22 cellular contexts compared by ENCODE assay signal in the genomic region with DNA sequence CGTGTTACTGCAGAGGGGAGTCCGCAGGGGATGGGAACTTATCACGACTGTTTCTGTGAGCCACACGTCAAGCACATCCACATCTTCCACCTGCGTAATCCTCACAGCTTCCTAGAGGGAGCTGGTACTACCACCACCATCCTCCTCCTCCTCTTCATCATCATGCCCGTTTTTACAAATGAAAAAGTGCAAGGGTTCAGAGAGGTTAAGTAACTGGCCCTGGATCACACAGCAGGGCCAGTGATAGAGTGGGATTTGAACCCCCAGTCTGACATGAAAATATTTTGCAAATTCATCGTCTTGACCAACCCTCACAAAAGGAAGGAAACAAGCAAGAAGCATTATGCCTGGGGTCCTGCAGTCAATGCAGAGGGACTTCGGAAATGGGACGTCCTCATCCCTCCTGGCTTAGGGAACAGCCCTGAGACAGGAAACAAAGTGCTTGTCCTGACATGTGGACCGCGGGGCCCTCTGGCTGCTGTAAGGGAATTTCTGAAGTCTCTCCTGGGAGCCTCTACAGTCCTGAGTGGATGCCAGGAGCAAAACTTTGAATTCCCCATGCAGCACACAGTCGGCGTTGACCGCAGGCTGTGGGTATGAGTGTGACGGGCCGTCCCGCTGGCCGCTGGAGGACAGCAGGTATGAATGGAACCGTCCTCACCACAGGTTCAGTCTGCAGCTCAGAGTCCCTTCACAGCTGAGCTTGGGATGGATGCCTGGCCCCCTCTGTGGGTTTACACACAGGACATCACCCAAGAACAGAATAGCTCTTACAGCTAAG.
A peak's percentile ranks its signal among the peaks of the same experiment; 100 is the strongest.
DNase-seq lines count a peak whose midpoint lies in the region; ATAC-seq, FAIRE-seq and TF ChIP-seq lines count a peak whose summit lies in the region.
"Had no signal": no experiment of that assay in that cellular context is flagged by ENCODE, and none has a peak within 500 bp of the region (broad histone marks: within the 10 kb centered on the region; RNA-seq: fewer than 3 reads in every experiment).

No MANE protein-coding gene starts in this region.

- H3K79me2 ChIP-seq in K562 (ENCODE audit: control insufficient read depth, insufficient read depth, low read length) (no peaks in the 10 kb centered on the region), hepatocyte (no peaks in the 10 kb centered on the region)

- no peak for FAIRE-seq in K562 (lab: Jason Lieb, UNC)
- FAIRE-seq: GM12891 had no signal

- BruUV-seq in Panc1 (replicated peaks; lab: Mats Ljungman, UMichigan) (no TSS peak), K562 (replicated peaks; lab: Mats Ljungman, UMichigan) (no TSS peak)

- no peaks in the 10 kb centered on the region for H3K9me3 ChIP-seq in Panc1 (ENCODE audit: control insufficient read depth, insufficient read depth, low read depth, low read length)
- H3K9me3 ChIP-seq in K562 (replicated peaks; ENCODE audit: control insufficient read depth, insufficient read depth, low read depth, low read length), result no peaks in the 10 kb centered on the region
- no peaks in the 10 kb centered on the region for H3K9me3 ChIP-seq in hepatocyte (ENCODE audit: low read depth)

- H2AFZ ChIP-seq in K562 (ENCODE audit: low read depth, low read length) (no peak overlapping the region), hepatocyte (no peak overlapping the region)

- H3K36me3 Mint-ChIP-seq in mesothelial cell of epicardium, result no peaks in the 10 kb centered on the region
- no peaks in the 10 kb centered on the region for H3K36me3 Mint-ChIP-seq in stimulated activated naive B cell treated with anti-CD40 and anti-IgM and Interleukin-4, amounts not matched to agents 10 μg/mL and 1 μg/mL and 100 μg/mL, for 72 hours
- H3K36me3 Mint-ChIP-seq: CD8-positive, alpha-beta T cell had no signal

- H3K27ac ChIP-seq in Panc1 (ENCODE audit: low read length) (no peak overlapping the region), K562 (ENCODE audit: extremely low read depth, low read depth, low read length) (no peak overlapping the region), hepatocyte (no peak overlapping the region)
- H3K27ac ChIP-seq: SK-N-MC had no signal

- TF ChIP-seq EP300 in K562 (IDR thresholded peaks at IDR 0.05; ENCODE audit: low read length), result no peak

- peaks cover 19% of the 10 kb centered on the region for H3K4me1 Mint-ChIP-seq in mesothelial cell of epicardium
- no peaks in the 10 kb centered on the region for H3K4me1 Mint-ChIP-seq in stimulated activated naive B cell treated with anti-CD40 and anti-IgM and Interleukin-4, amounts not matched to agents 10 μg/mL and 1 μg/mL and 100 μg/mL, for 72 hours

- H3K36me3 ChIP-seq in Panc1 (ENCODE audit: control insufficient read depth, insufficient read depth, low read length), result no peaks in the 10 kb centered on the region
- H3K36me3 ChIP-seq in K562 (ENCODE audit: control insufficient read depth, insufficient read depth, low read length), result no peaks in the 10 kb centered on the region
- H3K36me3 ChIP-seq in hepatocyte (replicated peaks; ENCODE audit: insufficient read depth, low read depth), result no peaks in the 10 kb centered on the region

- H3K4me3 ChIP-seq in Panc1 (ENCODE audit: low read depth in 2 of 2, low read length in 2 of 2), result no peak overlapping the region
- no peak overlapping the region for H3K4me3 ChIP-seq in K562
- no peak overlapping the region for H3K4me3 ChIP-seq in hepatocyte
- H3K4me3 ChIP-seq: SK-N-MC had no signal

- in situ Hi-C loops in Panc1 (cut with HindIII; ENCODE audit: low pct_unique_long_range_greater_than_20kb, low sequenced_read_pairs), result no loop called here
- in situ Hi-C loops in K562 (cut with MboI), result no loop called here

- intact Hi-C loops in Panc1 (cut with micrococcal nuclease; ENCODE audit: unreplicated experiment) (no loop called here), K562 (cut with micrococcal nuclease) (no loop called here)

- H3K4me1 ChIP-seq in Panc1 (ENCODE audit: control insufficient read depth, insufficient read depth, low read length) (peaks cover 3% of the 10 kb centered on the region; the same call in 1 of the 2 replicates), K562 (replicated peaks in 1 of 2; ENCODE audit: control insufficient read depth in 2 of 2, insufficient read depth in 2 of 2, low read length in 2 of 2) (no peaks in the 10 kb centered on the region), hepatocyte (ENCODE audit: insufficient read depth) (peaks cover 6% of the 10 kb centered on the region)

- H3K4me3 Mint-ChIP-seq in mesothelial cell of epicardium, result no peak overlapping the region
- no peak overlapping the region for H3K4me3 Mint-ChIP-seq in stimulated activated naive B cell treated with anti-CD40 and anti-IgM and Interleukin-4, amounts not matched to agents 10 μg/mL and 1 μg/mL and 100 μg/mL, for 72 hours
- H3K4me3 Mint-ChIP-seq: CD8-positive, alpha-beta T cell had no signal

- no peak for TF ChIP-seq RAD21 in K562 (CRISPR knock-in tag; conservative IDR thresholded peaks at IDR 0.05 in 1 of 2, IDR thresholded peaks at IDR 0.05 in 1 of 2)

- H3K9me1 ChIP-seq in K562 (ENCODE audit: control insufficient read depth, insufficient read depth, low read length), result no peaks in the 10 kb centered on the region

- no peak overlapping the region for H3K4me2 ChIP-seq in K562 (ENCODE audit: insufficient read depth, low read length)
- no peak overlapping the region for H3K4me2 ChIP-seq in hepatocyte

- ATAC-seq in Panc1, result peak; percentile 54; the same call in 1 of the 2 replicates
- ATAC-seq in K562, result no peak
- no peak for ATAC-seq in stimulated activated naive B cell treated with anti-CD40 and anti-IgM and Interleukin-4, amounts not matched to agents 10 μg/mL and 1 μg/mL and 100 μg/mL, for 72 hours (replicated peaks)
- ATAC-seq in GM19023 (IDR thresholded peaks at IDR 0.05; ENCODE audit: unreplicated experiment), result no peak
- ATAC-seq: CD8-positive, alpha-beta T cell had no signal

- peak overlapping the region; percentile 57 for H3K27ac Mint-ChIP-seq in mesothelial cell of epicardium
- H3K27ac Mint-ChIP-seq in stimulated activated naive B cell treated with anti-CD40 and anti-IgM and Interleukin-4, amounts not matched to agents 10 μg/mL and 1 μg/mL and 100 μg/mL, for 72 hours, result no peak overlapping the region
- H3K27ac Mint-ChIP-seq: CD8-positive, alpha-beta T cell had no signal

- TF ChIP-seq CTCF in Panc1 (IDR thresholded peaks at IDR 0.05), result no peak
- TF ChIP-seq CTCF in K562 (IDR thresholded peaks at IDR 0.05 in 2 of 3, conservative IDR thresholded peaks at IDR 0.05 in 1 of 3; ENCODE audit: insufficient read depth in 2 of 3, low read depth in 1 of 3, low read length in 3 of 3), result no peak
- TF ChIP-seq CTCF in mesothelial cell of epicardium (IDR thresholded peaks at IDR 0.05; ENCODE audit: unreplicated experiment), result no peak
- no peak for TF ChIP-seq CTCF in hepatocyte (IDR thresholded peaks at IDR 0.05; ENCODE audit: poor library complexity)

- WGBS in K562 (ENCODE audit: insufficient coverage, low coverage, missing lambda C conversion rate), result 0% methylated on average over 17 of the region's 19 CpGs
- WGBS in hepatocyte (ENCODE audit: low lambda C conversion rate, missing lambda C conversion rate), result 77% methylated on average over 19 of the region's 19 CpGs

- peaks cover 34% of the 10 kb centered on the region for H3K27me3 Mint-ChIP-seq in mesothelial cell of epicardium (ENCODE audit: low read depth)
- H3K27me3 Mint-ChIP-seq in stimulated activated naive B cell treated with anti-CD40 and anti-IgM and Interleukin-4, amounts not matched to agents 10 μg/mL and 1 μg/mL and 100 μg/mL, for 72 hours, result peaks cover 19 to 37% of the 10 kb centered on the region in 2 donors

- H3K9ac ChIP-seq in K562 (ENCODE audit: insufficient read depth in 1 of 2, low read depth in 2 of 2, low read length in 2 of 2), result no peak overlapping the region

- H3K9me3 Mint-ChIP-seq in mesothelial cell of epicardium, result no peaks in the 10 kb centered on the region
- no peaks in the 10 kb centered on the region for H3K9me3 Mint-ChIP-seq in stimulated activated naive B cell treated with anti-CD40 and anti-IgM and Interleukin-4, amounts not matched to agents 10 μg/mL and 1 μg/mL and 100 μg/mL, for 72 hours
- H3K9me3 Mint-ChIP-seq: CD8-positive, alpha-beta T cell had no signal

- CTCF ChIA-PET in Panc1 (lab: Charles Lee), result no interaction called here
- CTCF ChIA-PET in K562 (lab: Yijun Ruan, JAX; ENCODE audit: low intra/inter-chr PET ratio), result no interaction called here

- DNase-seq in Panc1 (ENCODE audit: low read depth, low spot score) (no peak), K562 (ENCODE audit: extremely low read depth in 1 of 4, low spot score in 3 of 4) (no peak), mesothelial cell of epicardium (ENCODE audit: low spot score in 2 of 2, unreplicated experiment in 2 of 2) (no peak), hepatocyte (ENCODE audit: low spot score) (no peak)
- no peak for DNase-seq in activated CD4-positive, alpha-beta T cell treated with anti-CD3 and anti-CD28 coated beads for 4 hours
- DNase-seq in stimulated activated naive B cell treated with anti-CD40 and anti-IgM and Interleukin-4, amounts not matched to agents 10 μg/mL and 1 μg/mL and 100 μg/mL, for 72 hours, result no peak
- DNase-seq: C1 segment of cervical spinal cord; Caco-2; CD8-positive, alpha-beta T cell; EL; GF-D8; GOT3; KBM-7; MV-4-11; NCI-H1105; NCI-H146; NCI-H1930; NCI-H526 treated with DMSO at 0.1 percent for 48 hours; SIG-M5 had no signal

- no peak for TF ChIP-seq POLR2A in K562 (conservative IDR thresholded peaks at IDR 0.05)

- peaks cover 45% of the 10 kb centered on the region for H3K27me3 ChIP-seq in Panc1 (ENCODE audit: control insufficient read depth, insufficient read depth, low read length)
- peaks cover 0 to 37% of the 10 kb centered on the region in 2 experiments; a peak in 3 of 5 replicates for H3K27me3 ChIP-seq in K562 (ENCODE audit: control insufficient read depth in 2 of 2, insufficient read depth in 2 of 2, low read length in 2 of 2)
- H3K27me3 ChIP-seq in hepatocyte, result peaks cover 7% of the 10 kb centered on the region

- POLR2A ChIA-PET in Panc1 (lab: Charles Lee) (no interaction called here), K562 (lab: Yijun Ruan, JAX) (interaction anchor here (0.8 kb wide), 1 partner anchor 63 kb away, joined by 3 read pairs; no protein-coding TSS in a partner anchor)

- H4K20me1 ChIP-seq in K562 (replicated peaks; ENCODE audit: control insufficient read depth, insufficient read depth, low read length), result no peaks in the 10 kb centered on the region
- no peaks in the 10 kb centered on the region for H4K20me1 ChIP-seq in hepatocyte (ENCODE audit: insufficient read depth, poor library complexity, severe bottlenecking)

- H3K9me2 ChIP-seq in hepatocyte (replicated peaks; ENCODE audit: insufficient read depth), result no peaks in the 10 kb centered on the region

TF ChIP-seq in K562, 482 proteins besides CTCF, POLR2A, EP300 and RAD21:
- peak; percentile 11 for TF ChIP-seq RBM25 (IDR thresholded peaks at IDR 0.05; ENCODE audit: low read depth, low read length, severe bottlenecking)
- TF ChIP-seq CSDE1 (IDR thresholded peaks at IDR 0.05), result no peak
- peak; percentile 38 for TF ChIP-seq ZFP36 (IDR thresholded peaks at IDR 0.05; ENCODE audit: low read depth, low read length, partially characterized antibody)
